ENCODE assay signal across 10 cellular contexts in the genomic region with DNA sequence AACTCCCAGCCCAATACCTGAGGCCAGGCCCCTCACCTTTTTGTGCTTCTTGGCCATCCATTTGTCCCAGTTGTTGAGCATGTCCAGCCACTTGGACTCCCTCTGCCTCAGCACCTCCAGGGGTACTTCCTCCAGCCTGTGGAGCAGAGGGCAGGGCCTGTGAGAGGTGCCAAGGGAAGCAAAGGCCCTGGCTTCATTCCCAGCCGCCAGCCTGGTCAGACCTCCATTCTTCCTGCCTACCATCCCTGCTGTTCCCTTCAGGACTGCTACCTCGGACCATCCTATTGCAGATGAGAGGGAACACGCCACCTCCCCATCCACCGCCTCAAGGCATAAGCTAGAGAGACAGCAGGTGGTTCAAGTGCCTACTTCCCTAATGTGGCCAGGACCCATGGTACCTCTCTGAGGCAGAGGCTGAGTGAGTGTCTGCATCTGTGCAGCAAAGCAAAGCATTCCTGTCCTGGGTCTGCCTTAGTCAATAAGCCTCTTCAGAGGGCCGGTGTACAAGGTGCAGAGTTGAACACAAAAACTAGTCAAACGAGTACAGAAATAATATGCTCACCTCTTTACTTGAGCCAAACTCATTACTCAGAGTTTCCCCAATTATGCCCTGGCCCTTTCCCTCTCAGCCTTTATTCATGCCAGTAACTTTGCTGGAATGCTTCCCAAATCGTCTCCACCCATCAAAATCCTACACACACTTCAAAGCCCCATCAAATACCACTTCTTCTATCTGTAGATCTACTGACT. TPM values are rescaled to one million over a fixed set of nuclear protein-coding genes. Genes with fewer than 3 reads are reported as not detected.
DNase-seq lines count a peak whose midpoint lies in the region; ATAC-seq, FAIRE-seq and TF ChIP-seq lines count a peak whose summit lies in the region.
"Had no signal": no experiment of that assay in that cellular context is flagged by ENCODE, and none has a peak within 500 bp of the region (broad histone marks: within the 10 kb centered on the region; RNA-seq: fewer than 3 reads in every experiment).

No MANE protein-coding gene starts in this region.

- no peak for DNase-seq in Jurkat, Clone E6-1 (ENCODE audit: low read depth, low spot score)
- DNase-seq in bronchial epithelial cell (ENCODE audit: low read depth) (peak; percentile 78), globus pallidus (ENCODE audit: low spot score) (no peak), 8988T (no peak), DMS53 treated with DMSO at 0.1 percent for 48 hours (lab: John Stamatoyannopoulos, UW; ENCODE audit: unreplicated experiment) (no peak)
- DNase-seq in naive thymus-derived CD4-positive, alpha-beta T cell, result no peak
- no peak for DNase-seq in activated effector memory CD4-positive, alpha-beta T cell treated with Interleukin-2 at 50 U/mL for 16 hours
- DNase-seq: NCI-H774 had no signal

- peaks cover 0 to 1% (median 0%) of the 10 kb centered on the region in 11 experiments; a peak in 1 of 22 replicates for H4K20me1 ChIP-seq in BLaER1 treated with 17β-estradiol and CSF1 and Interleukin-3, amounts not matched to agents 10 nM and 100 nM

- H3K4me2 ChIP-seq in BLaER1 treated with 17β-estradiol and CSF1 and Interleukin-3, amounts not matched to agents 10 nM and 100 nM, result peak overlapping the region; percentile 86 to 98 (median 95)

- H3K9ac ChIP-seq in BLaER1 treated with 17β-estradiol and CSF1 and Interleukin-3, amounts not matched to agents 10 nM and 100 nM, result peak overlapping the region; percentile 43 to 83 (median 78); a peak in 19 of 22 replicates

- H3K4me3 Mint-ChIP-seq in naive thymus-derived CD4-positive, alpha-beta T cell, result peak overlapping the region; percentile 69 to 97 (median 84)

- H3K9me3 ChIP-seq in BLaER1 treated with 17β-estradiol and CSF1 and Interleukin-3, amounts not matched to agents 10 nM and 100 nM (replicated peaks in 1 of 11), result no peaks in the 10 kb centered on the region
- H3K9me3 ChIP-seq in naive thymus-derived CD4-positive, alpha-beta T cell (ENCODE audit: control insufficient read depth in 2 of 3, low read length in 3 of 3), result no peaks in the 10 kb centered on the region

- peak overlapping the region; percentile 73 to 94 (median 87); a peak in 20 of 22 replicates for H3K27ac ChIP-seq in BLaER1 treated with 17β-estradiol and CSF1 and Interleukin-3, amounts not matched to agents 10 nM and 100 nM
- H3K27ac ChIP-seq in naive thymus-derived CD4-positive, alpha-beta T cell (ENCODE audit: low read depth, low read length), result peak overlapping the region; percentile 75

- peaks cover 0 to 1% (median 0%) of the 10 kb centered on the region in 11 donors for H3K9me3 Mint-ChIP-seq in naive thymus-derived CD4-positive, alpha-beta T cell

- no peak for ATAC-seq in naive thymus-derived CD4-positive, alpha-beta T cell

- no peak for TF ChIP-seq CTCF in bronchial epithelial cell (IDR thresholded peaks at IDR 0.05; ENCODE audit: insufficient read depth, low read length, severe bottlenecking)

- POLR2A ChIA-PET in naive thymus-derived CD4-positive, alpha-beta T cell (lab: Charles Lee), result interaction anchor here (0.9 to 48.9 kb wide), 7 partner anchors 3 to 1447 kb away, joined by 3 to 1265 read pairs (median 4); a partner anchor contains a TSS

- peaks cover 74 to 99% (median 86%) of the 10 kb centered on the region in 7 donors for H3K4me1 Mint-ChIP-seq in naive thymus-derived CD4-positive, alpha-beta T cell

- peak overlapping the region in 5 of 10 experiments; percentile 38 to 58 (median 51); a peak in 9 of 20 replicates for H3K4me3 ChIP-seq in BLaER1 treated with 17β-estradiol and CSF1 and Interleukin-3, amounts not matched to agents 10 nM and 100 nM
- peak overlapping the region; percentile 63 for H3K4me3 ChIP-seq in Jurkat, Clone E6-1 (ENCODE audit: low read length)
- H3K4me3 ChIP-seq in bronchial epithelial cell (ENCODE audit: low read depth, low read length), result no peak overlapping the region
- peak overlapping the region; percentile 51 for H3K4me3 ChIP-seq in naive thymus-derived CD4-positive, alpha-beta T cell (ENCODE audit: low read length)

- CTCF ChIA-PET in naive thymus-derived CD4-positive, alpha-beta T cell (lab: Charles Lee), result interaction anchor here (0.6 to 7.4 kb wide), 8 partner anchors 9 to 86 kb away, joined by 3 to 48 read pairs (median 4); a partner anchor contains a TSS

- no peaks in the 10 kb centered on the region for H3K27me3 Mint-ChIP-seq in naive thymus-derived CD4-positive, alpha-beta T cell

- peak; percentile 7 for FAIRE-seq in bronchial epithelial cell (lab: Jason Lieb, UNC)

- intact Hi-C loops in naive thymus-derived CD4-positive, alpha-beta T cell (cut with micrococcal nuclease), result loop anchor here (1.0 to 5.0 kb wide), 5 partner anchors 8 to 288 kb away; a partner anchor contains a TSS

- peaks cover 0 to 23% (median 6%) of the 10 kb centered on the region in 11 experiments; a peak in 10 of 22 replicates for H3K36me3 ChIP-seq in BLaER1 treated with 17β-estradiol and CSF1 and Interleukin-3, amounts not matched to agents 10 nM and 100 nM
- peaks cover 5% of the 10 kb centered on the region for H3K36me3 ChIP-seq in bronchial epithelial cell (ENCODE audit: control insufficient read depth, insufficient read depth, low read length)
- peaks cover 0 to 25% (median 0%) of the 10 kb centered on the region in 3 experiments for H3K36me3 ChIP-seq in naive thymus-derived CD4-positive, alpha-beta T cell (ENCODE audit: control insufficient read depth in 2 of 3, insufficient read depth in 3 of 3, low read length in 3 of 3)

- peak overlapping the region; percentile 87 to 99 (median 97) for H3K27ac Mint-ChIP-seq in naive thymus-derived CD4-positive, alpha-beta T cell

- peaks cover 95 to 99% (median 96%) of the 10 kb centered on the region in 10 experiments for H3K4me1 ChIP-seq in BLaER1 treated with 17β-estradiol and CSF1 and Interleukin-3, amounts not matched to agents 10 nM and 100 nM
- H3K4me1 ChIP-seq in naive thymus-derived CD4-positive, alpha-beta T cell (ENCODE audit: control insufficient read depth in 2 of 2, insufficient read depth in 2 of 2, low read length in 2 of 2), result peaks cover 87 to 96% of the 10 kb centered on the region in 2 donors

- H3K36me3 Mint-ChIP-seq in naive thymus-derived CD4-positive, alpha-beta T cell, result peaks cover 7 to 35% (median 26%) of the 10 kb centered on the region in 5 donors

- no peaks in the 10 kb centered on the region for H3K27me3 ChIP-seq in BLaER1 treated with 17β-estradiol and CSF1 and Interleukin-3, amounts not matched to agents 10 nM and 100 nM
- H3K27me3 ChIP-seq in bronchial epithelial cell (ENCODE audit: control insufficient read depth, insufficient read depth, low read length), result no peaks in the 10 kb centered on the region
- H3K27me3 ChIP-seq in naive thymus-derived CD4-positive, alpha-beta T cell (ENCODE audit: control insufficient read depth in 2 of 2, insufficient read depth in 2 of 2, low read length in 2 of 2), result no peaks in the 10 kb centered on the region

RNA-seq across cellular contexts. Expression of a gene that starts 15.4 kb away (rescaled TPM):
- 12.7 TPM for polyA plus RNA-seq in Jurkat, Clone E6-1 (2012; ENCODE audit: insufficient read depth, insufficient read length)
- 2.4 and 7.0 TPM in 2 replicates for total RNA-seq in bronchial epithelial cell
- 10 to 100 TPM; 12.4 to 21.3 (median 17.9) TPM for total RNA-seq in naive thymus-derived CD4-positive, alpha-beta T cell
- 10 to 100 TPM; 19.0 to 43.0 TPM for polyA plus RNA-seq in naive thymus-derived CD4-positive, alpha-beta T cell

RNA-seq across cellular contexts. Expression of a gene that starts 22.1 kb away (rescaled TPM):
- polyA plus RNA-seq in Jurkat, Clone E6-1 (2012; ENCODE audit: insufficient read depth, insufficient read length), result 24.0 TPM
- 6.6 and 12.2 TPM in 2 replicates for total RNA-seq in bronchial epithelial cell
- total RNA-seq in naive thymus-derived CD4-positive, alpha-beta T cell, result 10 to 100 TPM; 47.2 to 73.8 (median 70.9) TPM
- polyA plus RNA-seq in naive thymus-derived CD4-positive, alpha-beta T cell, result 10 to 100 TPM; 62.6 to 84.7 TPM

RNA-seq across cellular contexts. Expression of a gene that starts 38.0 kb away (rescaled TPM):
- not detected for polyA plus RNA-seq in Jurkat, Clone E6-1 (2012; ENCODE audit: insufficient read depth, insufficient read length)
- not detected in 2 replicates for total RNA-seq in bronchial epithelial cell
- total RNA-seq in naive thymus-derived CD4-positive, alpha-beta T cell, result 100 to 1,000 TPM in 1 of 5 experiments, 10 to 100 TPM in 2, 1 to 10 TPM in 1, under 1 TPM in 1; 0.49 to 158 (median 46.0) TPM
- 1 to 10 TPM; 2.0 to 6.3 TPM for polyA plus RNA-seq in naive thymus-derived CD4-positive, alpha-beta T cell
- total RNA-seq: epithelial cell of proximal tubule had no signal

RNA-seq across cellular contexts. Expression of a gene that starts 52.0 kb away (rescaled TPM):
- 198 TPM for polyA plus RNA-seq in Jurkat, Clone E6-1 (2012; ENCODE audit: insufficient read depth, insufficient read length)
- 17.9 and 20.1 TPM in 2 replicates for total RNA-seq in bronchial epithelial cell
- total RNA-seq in naive thymus-derived CD4-positive, alpha-beta T cell, result 100 to 1,000 TPM; 267 to 341 (median 284) TPM
- 100 to 1,000 TPM in 1 of 2 donors, 10 to 100 TPM in 1; 83.2 to 115 TPM for polyA plus RNA-seq in naive thymus-derived CD4-positive, alpha-beta T cell

RNA-seq across cellular contexts. Expression of a gene that starts 52.1 kb away (rescaled TPM):
- polyA plus RNA-seq in Jurkat, Clone E6-1 (2012; ENCODE audit: insufficient read depth, insufficient read length), result 2.6 TPM
- total RNA-seq in bronchial epithelial cell, result 0.38 and 0.53 TPM in 2 replicates
- total RNA-seq in naive thymus-derived CD4-positive, alpha-beta T cell, result 1 to 10 TPM; 1.8 to 6.9 (median 3.2) TPM
- 1 to 10 TPM; 1.4 to 2.1 TPM for polyA plus RNA-seq in naive thymus-derived CD4-positive, alpha-beta T cell
